Comparison of ENCODE assay signal across 9 cellular contexts in genomic region chr14:68137704-68138619, GRCh38.
DNase-seq lines count a peak whose midpoint lies in the region; ATAC-seq and TF ChIP-seq lines count a peak whose summit lies in the region.
"Had no signal": no experiment of that assay in that cellular context is flagged by ENCODE, and none has a peak within 500 bp of the region (broad histone marks: within the 10 kb centered on the region; RNA-seq: fewer than 3 reads in every experiment).

No MANE protein-coding gene starts in this region.

- H3K36me3 ChIP-seq in A673 (ENCODE audit: insufficient read depth, low read length, poor library complexity, severe bottlenecking): no peaks in the 10 kb centered on the region
- no peaks in the 10 kb centered on the region for H3K36me3 ChIP-seq in GM23338 (ENCODE audit: insufficient read depth)

- H3K4me1 Mint-ChIP-seq in GM23338: peaks cover 34% of the 10 kb centered on the region

- in situ Hi-C loops in SK-MEL-5 (cut with HindIII; ENCODE audit: low pct_unique_long_range_greater_than_20kb, low sequenced_read_pairs): no loop called here

- peak; percentile 98 for DNase-seq in A673 (ENCODE audit: low spot score)
- DNase-seq in GM23338 (ENCODE audit: low spot score): peak; percentile 95
- peak; percentile 99 for DNase-seq in SK-MEL-5 (ENCODE audit: low read depth, low spot score)
- DNase-seq in fibroblast of the aortic adventitia (ENCODE audit: low read depth): peak; percentile 87
- DNase-seq in nucleus accumbens (lab: John Stamatoyannopoulos, UW): peak in 37 of 56 donors; percentile 4 to 75 (median 34)
- no peak for DNase-seq in GM19238 (ENCODE audit: insufficient read length, low spot score)
- no peak for DNase-seq in T-helper 2 cell

- no peak overlapping the region for H3K4me2 ChIP-seq in GM23338

- BruUV-seq in A673 (replicated peaks; lab: Mats Ljungman, UMichigan): TSS peak; percentile 91

- no peaks in the 10 kb centered on the region for H3K9me2 ChIP-seq in GM23338 (ENCODE audit: insufficient read depth)

- H3K27me3 ChIP-seq in A673 (replicated peaks; ENCODE audit: insufficient read depth, low read depth, low read length, poor library complexity): no peaks in the 10 kb centered on the region
- H3K27me3 ChIP-seq in GM23338 (ENCODE audit: insufficient read depth): no peaks in the 10 kb centered on the region

- intact Hi-C loops in A673 (cut with micrococcal nuclease; ENCODE audit: unreplicated experiment): no loop called here

- H3K4me3 ChIP-seq in A673 (ENCODE audit: low read depth, low read length, poor library complexity, severe bottlenecking): peak overlapping the region; percentile 0
- H3K4me3 ChIP-seq in GM23338: no peak overlapping the region
- no peak overlapping the region for H3K4me3 ChIP-seq in fibroblast of the aortic adventitia (ENCODE audit: low read depth, low read length)

- TF ChIP-seq CTCF in A673 (conservative IDR thresholded peaks at IDR 0.05; ENCODE audit: low read depth, low read length) (no peak), GM23338 (conservative IDR thresholded peaks at IDR 0.05; ENCODE audit: low read depth in 2 of 2) (no peak), fibroblast of the aortic adventitia (IDR thresholded peaks at IDR 0.05; ENCODE audit: insufficient read depth, low read length) (no peak)

- peak overlapping the region; percentile 96 for H3K27ac Mint-ChIP-seq in GM23338

- H3K4me3 Mint-ChIP-seq in GM23338: no peak overlapping the region
- H3K4me3 Mint-ChIP-seq: central memory CD8-positive, alpha-beta T cell had no signal

- CTCF ChIA-PET in A673 (lab: Charles Lee): no interaction called here

- peaks cover 4% of the 10 kb centered on the region for H3K27me3 Mint-ChIP-seq in GM23338 (ENCODE audit: insufficient read depth, low read depth, poor library complexity)
- H3K27me3 Mint-ChIP-seq: central memory CD8-positive, alpha-beta T cell had no signal

- no peaks in the 10 kb centered on the region for H3K36me3 Mint-ChIP-seq in GM23338 (ENCODE audit: low read depth)

- H3F3A ChIP-seq in GM23338 (replicated peaks; ENCODE audit: low read depth): no peaks in the 10 kb centered on the region

- H3K27ac ChIP-seq in A673 (ENCODE audit: low read depth, low read length, poor library complexity, severe bottlenecking) (peak overlapping the region; percentile 73), GM23338 (ENCODE audit: low read depth) (peak overlapping the region; percentile 67)

- no peak overlapping the region for H2AFZ ChIP-seq in GM23338

- no peaks in the 10 kb centered on the region for H3K9me3 ChIP-seq in A673 (ENCODE audit: low read depth, low read length, poor library complexity, severe bottlenecking)

- no peaks in the 10 kb centered on the region for H3K9me3 Mint-ChIP-seq in GM23338
- H3K9me3 Mint-ChIP-seq: central memory CD8-positive, alpha-beta T cell had no signal

- ATAC-seq in GM23338 (peak; percentile 99), GM21360 (IDR thresholded peaks at IDR 0.05; ENCODE audit: unreplicated experiment) (no peak)

- POLR2A ChIA-PET in A673 (lab: Charles Lee; ENCODE audit: low non-redundant PET): no interaction called here

- H3K4me1 ChIP-seq in A673 (ENCODE audit: insufficient read depth, low read length, poor library complexity, severe bottlenecking) (peaks cover 55% of the 10 kb centered on the region), GM23338 (ENCODE audit: insufficient read depth) (peaks cover 13% of the 10 kb centered on the region)

- no peaks in the 10 kb centered on the region for H3K79me2 ChIP-seq in GM23338 (replicated peaks; ENCODE audit: insufficient read depth)

- no peaks in the 10 kb centered on the region for H4K20me1 ChIP-seq in GM23338 (replicated peaks; ENCODE audit: insufficient read depth)

TF ChIP-seq in GM23338, 12 proteins besides CTCF, POLR2A, EP300 and RAD21:
- TF ChIP-seq CREB1 (CRISPR knock-in tag; IDR thresholded peaks at IDR 0.05; ENCODE audit: low read depth) (peak; percentile 69), ZNF331 (CRISPR knock-in tag; IDR thresholded peaks at IDR 0.05; ENCODE audit: low read depth) (no peak), NANOG (IDR thresholded peaks at IDR 0.05; ENCODE audit: borderline replicate concordance) (no peak)
TF ChIP-seq in GM23338: peak in this region for 1.

Comparison
In these comparisons a context has a peak if more than half of its experiments do, and no peak if none do; other contexts are left out.
1. DNase-seq: peak in A673 (single experiment), GM23338 (single experiment), SK-MEL-5 (single experiment), fibroblast of the aortic adventitia (single experiment) and nucleus accumbens (37 of 56); none in GM19238 (single experiment) and T-helper 2 cell (0 of 5).